In the genomic region with DNA sequence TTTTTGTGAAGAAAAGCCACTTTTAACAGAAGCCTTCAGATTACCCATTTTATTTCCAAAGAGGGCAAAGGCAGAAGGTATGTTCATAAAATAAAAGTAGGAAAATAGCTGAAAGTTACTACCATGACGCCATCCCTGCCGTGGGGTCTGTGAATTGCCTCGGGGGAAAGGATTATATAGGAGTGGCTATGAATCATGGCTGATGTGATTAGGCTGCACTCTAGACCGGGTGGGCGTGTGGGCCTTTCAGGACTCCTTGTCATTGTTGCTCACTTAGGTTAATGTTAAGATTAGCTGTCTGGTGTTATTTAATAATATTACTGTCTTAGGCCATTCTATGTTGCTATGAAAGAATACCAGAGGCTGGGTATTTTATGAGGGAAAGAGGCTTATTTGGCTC, we compare ENCODE assay signal across 21 cellular contexts.
"Had no signal": no experiment of that assay in that cellular context is flagged by ENCODE, and none has a peak within 500 bp of the region (broad histone marks: within the 10 kb centered on the region; RNA-seq: fewer than 3 reads in every experiment).

No MANE protein-coding gene starts in this region.

- H3K27me3 ChIP-seq: heart left ventricle, suprapubic skin, transverse colon, vagina had no signal

- ATAC-seq: activated T-cell treated with anti-CD3 and anti-CD28 coated beads, Interleukin-2, amount 50 U/mL, for 4 hours; gastrocnemius medialis; heart left ventricle; stimulated activated naive CD8-positive, alpha-beta T cell treated with anti-CD3 and anti-CD28 coated beads, Interleukin-15, amount 100 ng/mL, for 72 hours had no signal

- H3K9me3 ChIP-seq: gastrocnemius medialis, heart left ventricle, left ventricle myocardium inferior, suprapubic skin, transverse colon, vagina had no signal

- H3K36me3 ChIP-seq: gastrocnemius medialis, heart left ventricle, left ventricle myocardium inferior, suprapubic skin, transverse colon, vagina had no signal

- H3K4me1 ChIP-seq: gastrocnemius medialis, heart left ventricle, left ventricle myocardium inferior, suprapubic skin, transverse colon, vagina had no signal

- DNase-seq: activated CD4-positive, alpha-beta T cell treated with anti-CD3 and anti-CD28 coated beads, Interleukin-2, amount 50 U/mL, for 1 hour; activated CD4-positive, CD25-positive, alpha-beta regulatory T cell treated with anti-CD3 and anti-CD28 coated beads, Interleukin-2, amount 50 U/mL, for 72 hours; activated CD8-positive, alpha-beta memory T cell treated with anti-CD3 and anti-CD28 coated beads, Interleukin-2, amount 50 U/mL, for 4 hours; activated naive CD4-positive, alpha-beta T cell treated with anti-CD3 and anti-CD28 coated beads for 36 hours; activated T-cell treated with anti-CD3 and anti-CD28 coated beads, Interleukin-2, amount 50 U/mL, for 4 hours; aorta; cortex of kidney; gastrocnemius medialis; heart left ventricle; immature natural killer cell; kidney glomerular epithelial cell; left ventricle myocardium inferior; occipital lobe; posterior cingulate gyrus; retina; stimulated activated naive CD8-positive, alpha-beta T cell treated with anti-CD3 and anti-CD28 coated beads, Interleukin-15, amount 100 ng/mL, for 72 hours; T-helper 9 cell; transverse colon had no signal

- H3K4me3 ChIP-seq: gastrocnemius medialis, heart left ventricle, left ventricle myocardium inferior, suprapubic skin, transverse colon, vagina had no signal

- H3K27ac ChIP-seq: gastrocnemius medialis, heart left ventricle, left ventricle myocardium inferior, suprapubic skin, transverse colon, vagina had no signal

- FAIRE-seq: endometrium had no signal
